12 cellular contexts compared by ENCODE assay signal in genomic region chrX:148612431-148612830, GRCh38.
"Had no signal": no experiment of that assay in that cellular context is flagged by ENCODE, and none has a peak within 500 bp of the region (broad histone marks: within the 10 kb centered on the region; RNA-seq: fewer than 3 reads in every experiment).

No MANE protein-coding gene starts in this region.

- H3K36me3 ChIP-seq: breast epithelium, esophagus muscularis mucosa, lower lobe of right lung, neural progenitor cell, suprapubic skin had no signal

- DNase-seq: activated CD4-positive, alpha-beta T cell treated with anti-CD3 and anti-CD28 coated beads, Interleukin-2, amount 50 U/mL, for 1 hour; activated effector memory CD4-positive, alpha-beta T cell treated with Interleukin-2 at 50 U/mL for 16 hours; activated T-cell treated with anti-CD3 and anti-CD28 coated beads, Interleukin-2, amount 50 U/mL, for 1 hour; hypothalamus; lower lobe of right lung; retina had no signal

- H3K4me3 ChIP-seq: breast epithelium, esophagus muscularis mucosa, lower lobe of right lung, neural progenitor cell, skin epidermis, suprapubic skin had no signal

- H2AFZ ChIP-seq: neural progenitor cell had no signal

- H3K27me3 ChIP-seq: breast epithelium, esophagus muscularis mucosa, neural progenitor cell, suprapubic skin had no signal

- H3K9me3 ChIP-seq: breast epithelium, esophagus muscularis mucosa, lower lobe of right lung, suprapubic skin had no signal

- H3K4me1 ChIP-seq: breast epithelium, esophagus muscularis mucosa, lower lobe of right lung, neural progenitor cell, suprapubic skin had no signal

- FAIRE-seq: endometrium had no signal

- ATAC-seq: lower lobe of right lung had no signal

- H3K4me2 ChIP-seq: neural progenitor cell had no signal

- H3K9ac ChIP-seq: neural progenitor cell had no signal

- H3K27ac ChIP-seq: breast epithelium, esophagus muscularis mucosa, lower lobe of right lung, neural progenitor cell, skin epidermis, suprapubic skin had no signal
